In the genomic region with DNA sequence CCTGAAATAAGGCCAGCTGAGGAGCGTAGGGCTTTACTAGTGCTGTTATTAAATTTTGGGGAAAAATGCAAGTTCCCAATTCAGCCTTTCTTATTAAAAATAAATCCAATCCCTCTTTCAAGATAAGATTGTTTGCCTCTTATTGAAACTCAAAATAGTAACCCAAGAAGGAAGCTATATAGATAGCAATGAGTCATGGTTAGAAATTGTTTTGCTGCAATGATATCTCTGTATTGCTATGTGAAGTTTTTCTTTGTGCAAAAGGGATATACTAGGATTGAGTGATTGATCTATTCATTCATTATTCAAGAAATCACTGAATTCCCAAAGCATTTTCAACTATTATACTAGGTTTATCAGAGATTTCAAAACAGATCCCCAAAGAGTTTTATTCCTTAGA, we compare ENCODE assay signal across 13 cellular contexts.
"Had no signal": no experiment of that assay in that cellular context is flagged by ENCODE, and none has a peak within 500 bp of the region (broad histone marks: within the 10 kb centered on the region; RNA-seq: fewer than 3 reads in every experiment).

No MANE protein-coding gene starts in this region.

- H3K4me1 ChIP-seq: adrenal gland, pancreas, upper lobe of left lung had no signal

- H3K27ac ChIP-seq: adrenal gland, coronary artery, pancreas, thoracic aorta, upper lobe of left lung had no signal

- H3K36me3 ChIP-seq: adrenal gland, pancreas, thoracic aorta, upper lobe of left lung had no signal

- DNase-seq: activated CD4-positive, alpha-beta T cell treated with anti-CD3 and anti-CD28 coated beads for 36 hours; activated CD4-positive, alpha-beta T cell treated with anti-CD3 and anti-CD28 coated beads, Interleukin-2, amount 50 U/mL, for 48 hours; activated gamma-delta T cell; adrenal gland; mesenchymal stem cell; naive thymus-derived CD8-positive, alpha-beta T cell; pancreas; stimulated activated CD4-positive, alpha-beta T cell treated with anti-CD3 and anti-CD28 coated beads, Interleukin-4, amount 100 ng/mL, for 4 hours; T-helper 2 cell; upper lobe of left lung had no signal

- H3K9me3 ChIP-seq: adrenal gland, pancreas, thoracic aorta, upper lobe of left lung had no signal

- H3K27me3 ChIP-seq: adrenal gland, pancreas, upper lobe of left lung had no signal

- ATAC-seq: activated CD4-positive, alpha-beta T cell treated with anti-CD3 and anti-CD28 coated beads for 36 hours; naive thymus-derived CD8-positive, alpha-beta T cell; pancreas; sciatic nerve had no signal

- H3K4me3 ChIP-seq: adrenal gland, coronary artery, pancreas, thoracic aorta, upper lobe of left lung had no signal
